Comparison of ENCODE assay signal across 12 cellular contexts in genomic region chr2:41934323-41935003, GRCh38.
DNase-seq lines count a peak whose midpoint lies in the region; ATAC-seq, FAIRE-seq and TF ChIP-seq lines count a peak whose summit lies in the region.
"Had no signal": no experiment of that assay in that cellular context is flagged by ENCODE, and none has a peak within 500 bp of the region (broad histone marks: within the 10 kb centered on the region; RNA-seq: fewer than 3 reads in every experiment).

No MANE protein-coding gene starts in this region.

- peak; percentile 35 for DNase-seq in AG08395 (ENCODE audit: low spot score)
- peak; percentile 85 for DNase-seq in astrocyte (ENCODE audit: low read depth)
- peak; percentile 62 for DNase-seq in left ventricle myocardium superior
- peak in 1 of 2 donors; percentile 41 for DNase-seq in psoas muscle
- DNase-seq in foreskin keratinocyte = no peak
- DNase-seq: activated CD4-positive, alpha-beta T cell treated with anti-CD3 and anti-CD28 coated beads for 4 hours; activated effector memory CD4-positive, alpha-beta T cell treated with anti-CD3 and anti-CD28 coated beads, Interleukin-2, amount 50 U/mL, for 16 hours; SIG-M5 had no signal

- intact Hi-C loops in left ventricle myocardium superior (cut with micrococcal nuclease) = no loop called here
- intact Hi-C loops in psoas muscle (cut with DNase I) = loop anchor here in 1 of 2 donors (5.0 kb wide), 1 partner anchor 33 kb away; no protein-coding TSS in a partner anchor

- peak overlapping the region; percentile 73 for H3K4me2 ChIP-seq in astrocyte (ENCODE audit: low read length)

- no peak overlapping the region for H3K4me3 Mint-ChIP-seq in astrocyte (ENCODE audit: unreplicated experiment)
- H3K4me3 Mint-ChIP-seq: neural crest cell had no signal

- peak; percentile 22 for ATAC-seq in left ventricle myocardium superior
- ATAC-seq in psoas muscle = peak in 1 of 4 donors; percentile 12
- no peak for ATAC-seq in HG02571 (IDR thresholded peaks at IDR 0.05; ENCODE audit: unreplicated experiment)
- no peak for ATAC-seq in HG03354 (IDR thresholded peaks at IDR 0.05; ENCODE audit: poor library complexity, severe bottlenecking, unreplicated experiment)
- no peak for ATAC-seq in foreskin keratinocyte
- ATAC-seq in HG03457 (IDR thresholded peaks at IDR 0.05; ENCODE audit: unreplicated experiment) = no peak

- peaks cover 2% of the 10 kb centered on the region for H3K36me3 Mint-ChIP-seq in astrocyte (ENCODE audit: low read depth, unreplicated experiment)

- H3K4me1 ChIP-seq in astrocyte (ENCODE audit: insufficient read depth, low read length) (peaks cover 72% of the 10 kb centered on the region), psoas muscle (peaks cover 32% of the 10 kb centered on the region), foreskin keratinocyte (no peaks in the 10 kb centered on the region)

- no peaks in the 10 kb centered on the region for H3K79me2 ChIP-seq in astrocyte (ENCODE audit: insufficient read depth, low read length)

- H3K9ac ChIP-seq in astrocyte (ENCODE audit: low read length) = peak overlapping the region; percentile 56

- peak overlapping the region; percentile 96 for H3K27ac Mint-ChIP-seq in astrocyte (ENCODE audit: unreplicated experiment)

- no peaks in the 10 kb centered on the region for H3K27me3 ChIP-seq in astrocyte (ENCODE audit: insufficient read depth, low read length)
- no peaks in the 10 kb centered on the region for H3K27me3 ChIP-seq in psoas muscle (ENCODE audit: insufficient read depth in 3 of 3, low read length in 2 of 3)
- no peaks in the 10 kb centered on the region for H3K27me3 ChIP-seq in foreskin keratinocyte

- H3K9me3 ChIP-seq in astrocyte (ENCODE audit: insufficient read depth, low read depth, low read length) (no peaks in the 10 kb centered on the region), psoas muscle (no peaks in the 10 kb centered on the region)

- no peaks in the 10 kb centered on the region for H3K36me3 ChIP-seq in astrocyte (ENCODE audit: insufficient read depth, low read length)
- no peaks in the 10 kb centered on the region for H3K36me3 ChIP-seq in psoas muscle (ENCODE audit: insufficient read depth in 1 of 2, low read depth in 1 of 2)

- peaks cover 68% of the 10 kb centered on the region for H3K4me1 Mint-ChIP-seq in astrocyte (ENCODE audit: low read depth, unreplicated experiment)

- peaks cover 7% of the 10 kb centered on the region for H3K9me3 Mint-ChIP-seq in astrocyte (ENCODE audit: unreplicated experiment)
- H3K9me3 Mint-ChIP-seq: neural crest cell had no signal

- H4K20me1 ChIP-seq in astrocyte (ENCODE audit: insufficient read depth, low read length) = no peaks in the 10 kb centered on the region

- H3K27ac ChIP-seq in astrocyte (ENCODE audit: low read depth, low read length) (peak overlapping the region; percentile 83), psoas muscle (peak overlapping the region; percentile 36), foreskin keratinocyte (no peak overlapping the region)

- no peak for FAIRE-seq in astrocyte (lab: Jason Lieb, UNC)

- H3K27me3 Mint-ChIP-seq in astrocyte (ENCODE audit: low read depth, unreplicated experiment) = peaks cover 2% of the 10 kb centered on the region

- 69 to 79% (median 78%) methylated on average over 10 of the region's 10 CpGs for WGBS in psoas muscle, 3 donors

- H3K4me3 ChIP-seq in astrocyte (ENCODE audit: insufficient read depth, low read depth, low read length) (peak overlapping the region; percentile 27), psoas muscle (no peak overlapping the region)

- peak overlapping the region; percentile 35 for H2AFZ ChIP-seq in astrocyte (ENCODE audit: low read depth, low read length)

- TF ChIP-seq CTCF in astrocyte (IDR thresholded peaks at IDR 0.05; ENCODE audit: insufficient read depth, low read depth, low read length) (no peak), psoas muscle (IDR thresholded peaks at IDR 0.05) (no peak), foreskin keratinocyte (conservative IDR thresholded peaks at IDR 0.05) (no peak)

Comparison
In these comparisons a context has a peak if more than half of its experiments do, and no peak if none do; other contexts are left out.
1. DNase-seq: peak in AG08395 (single experiment), astrocyte (single experiment) and left ventricle myocardium superior (single experiment); none in foreskin keratinocyte (0 of 2).